ENCODE assay signal across 8 cellular contexts in genomic region chr2:105576440-105577241, GRCh38.
DNase-seq lines count a peak whose midpoint lies in the region; ATAC-seq, FAIRE-seq and TF ChIP-seq lines count a peak whose summit lies in the region.

No MANE protein-coding gene starts in this region.

- TF ChIP-seq CTCF in bronchial epithelial cell (IDR thresholded peaks at IDR 0.05; ENCODE audit: insufficient read depth, low read length, severe bottlenecking) = peak; percentile 58
- TF ChIP-seq CTCF in thyroid gland (IDR thresholded peaks at IDR 0.05) = peak in 5 of 6 experiments; percentile 43 to 82 (median 62)

- ATAC-seq in HG02852 (IDR thresholded peaks at IDR 0.05; ENCODE audit: unreplicated experiment) = no peak

- H3K4me1 ChIP-seq in thyroid gland = peaks cover 4 to 7% of the 10 kb centered on the region in 2 donors

- no peak overlapping the region for H3K4me3 ChIP-seq in bronchial epithelial cell (ENCODE audit: low read depth, low read length)
- H3K4me3 ChIP-seq in thyroid gland (replicated peaks in 1 of 3) = no peak overlapping the region

- no peak for FAIRE-seq in bronchial epithelial cell (lab: Jason Lieb, UNC)

- TF ChIP-seq POLR2A in thyroid gland (IDR thresholded peaks at IDR 0.05) = no peak

- WGBS in thyroid gland, 2 donors = 53 to 54% methylated on average over 12 of the region's 12 CpGs

- H3K36me3 ChIP-seq in bronchial epithelial cell (ENCODE audit: control insufficient read depth, insufficient read depth, low read length) (no peaks in the 10 kb centered on the region), thyroid gland (no peaks in the 10 kb centered on the region)

- H3K27ac ChIP-seq in thyroid gland = peak overlapping the region in 1 of 3 donors; percentile 42

- intact Hi-C loops in thyroid gland (cut with DNase I) = loop anchor here (10.0 kb wide), 2 partner anchors 168 to 488 kb away; partner anchors contain the start of gene NCK2

- H3K9me3 ChIP-seq in thyroid gland = no peaks in the 10 kb centered on the region

- H3K27me3 ChIP-seq in bronchial epithelial cell (ENCODE audit: control insufficient read depth, insufficient read depth, low read length) (peaks cover 6% of the 10 kb centered on the region), thyroid gland (no peaks in the 10 kb centered on the region)

- DNase-seq in NCI-H1417 (lab: John Stamatoyannopoulos, UW) = peak; percentile 17 to 67 (median 30)
- no peak for DNase-seq in NCI-H1417 treated with DMSO at 0.1 percent for 48 hours (lab: John Stamatoyannopoulos, UW)
- DNase-seq in HPDE6-E6E7 (ENCODE audit: extremely low spot score) = peak; percentile 47
- peak; percentile 81 for DNase-seq in OCI-M1 (lab: John Stamatoyannopoulos, UW)
- DNase-seq in bronchial epithelial cell (ENCODE audit: low read depth) = peak; percentile 73
- DNase-seq in kidney tubule cell (ENCODE audit: low spot score) = peak; percentile 76
- DNase-seq in thyroid gland = no peak

Comparison
In these comparisons a context has a peak if more than half of its experiments do, and no peak if none do; other contexts are left out.
1. DNase-seq: peak in NCI-H1417 (3 of 3), HPDE6-E6E7 (single experiment), OCI-M1 (single experiment), bronchial epithelial cell (single experiment) and kidney tubule cell (single experiment); none in NCI-H1417 treated with DMSO at 0.1 percent for 48 hours (single experiment) and thyroid gland (0 of 2).